ENCODE assay signal across 1 cellular context in genomic region chr12:110533607-110534006, GRCh38.
TF ChIP-seq lines count a peak whose summit lies in the region.

No MANE protein-coding gene starts in this region.

TF ChIP-seq in HepG2, 621 proteins besides CTCF, POLR2A, EP300 and RAD21:
- TF ChIP-seq FOXK2 (IDR thresholded peaks at IDR 0.05): 0 out of 2 replicates have a peak, but pooled peaks have one; percentile 29
- no peak for TF ChIP-seq ZNF629 (CRISPR knock-in tag; conservative IDR thresholded peaks at IDR 0.05)
- 0 out of 2 replicates have a peak, but pooled peaks have one; percentile 33 for TF ChIP-seq ARID3A (IDR thresholded peaks at IDR 0.05; ENCODE audit: low read depth, low read length)
- TF ChIP-seq FOXA3 (CRISPR knock-in tag; IDR thresholded peaks at IDR 0.05): peak; percentile 87
- TF ChIP-seq ZNF326 (CRISPR knock-in tag; IDR thresholded peaks at IDR 0.05; ENCODE audit: borderline replicate concordance): no peak
- TF ChIP-seq ZNF143 (CRISPR knock-in tag; IDR thresholded peaks at IDR 0.05): 0 out of 2 replicates have a peak, but pooled peaks have one; percentile 15
- 0 out of 2 replicates have a peak, but pooled peaks have one; percentile 16 for TF ChIP-seq GATAD2A (CRISPR knock-in tag; IDR thresholded peaks at IDR 0.05)
- no peak for TF ChIP-seq ZBTB33 (CRISPR knock-in tag; IDR thresholded peaks at IDR 0.05)
- TF ChIP-seq FOXP1 (IDR thresholded peaks at IDR 0.05): no peak
- TF ChIP-seq FOXP1 (CRISPR knock-in tag; IDR thresholded peaks at IDR 0.05): 0 out of 2 replicates have a peak, but pooled peaks have one; percentile 11
- peak; percentile 38; the same call in 1 of the 2 replicates for TF ChIP-seq HNF4G (IDR thresholded peaks at IDR 0.05; ENCODE audit: borderline replicate concordance, low read depth, low read length)
- TF ChIP-seq HNF4G (CRISPR knock-in tag; IDR thresholded peaks at IDR 0.05; ENCODE audit: borderline replicate concordance, low read depth): no peak
- no peak for TF ChIP-seq ZFP37 (CRISPR knock-in tag; IDR thresholded peaks at IDR 0.05; ENCODE audit: borderline replicate concordance)
- TF ChIP-seq HOMEZ (CRISPR knock-in tag; IDR thresholded peaks at IDR 0.05; ENCODE audit: low read depth): peak; percentile 63; the same call in 1 of the 2 replicates
- TF ChIP-seq ONECUT2 (CRISPR knock-in tag; IDR thresholded peaks at IDR 0.05): no peak
- TF ChIP-seq PAXIP1 (CRISPR knock-in tag; conservative IDR thresholded peaks at IDR 0.05): peak; percentile 53; the same call in 1 of the 2 replicates
- TF ChIP-seq ZNF644 (CRISPR knock-in tag; IDR thresholded peaks at IDR 0.05; ENCODE audit: low read depth): 0 out of 2 replicates have a peak, but pooled peaks have one; percentile 42
- peak; percentile 34 for TF ChIP-seq TEAD3 (CRISPR knock-in tag; optimal IDR thresholded peaks at IDR 0.05; ENCODE audit: borderline replicate concordance)
- peak; percentile 28; the same call in 1 of the 2 replicates for TF ChIP-seq RARA (CRISPR knock-in tag; IDR thresholded peaks at IDR 0.05)
- 0 out of 2 replicates have a peak, but pooled peaks have one; percentile 12 for TF ChIP-seq MAFF (IDR thresholded peaks at IDR 0.05; ENCODE audit: low read depth, low read length)
- peak; percentile 65; the same call in 1 of the 2 replicates for TF ChIP-seq AHDC1 (CRISPR knock-in tag; IDR thresholded peaks at IDR 0.05; ENCODE audit: borderline replicate concordance)
- peak; percentile 50; the same call in 1 of the 2 replicates for TF ChIP-seq ARID5B (CRISPR knock-in tag; IDR thresholded peaks at IDR 0.05)
- TF ChIP-seq RBM22 (optimal IDR thresholded peaks at IDR 0.05; ENCODE audit: low read length): peak; percentile 62
- no peak for TF ChIP-seq NCOA2 (CRISPR knock-in tag; IDR thresholded peaks at IDR 0.05)
- TF ChIP-seq HDAC1 (CRISPR knock-in tag; IDR thresholded peaks at IDR 0.05): peak; percentile 24; the same call in 1 of the 2 replicates
- TF ChIP-seq SAP130 (CRISPR knock-in tag; IDR thresholded peaks at IDR 0.05; ENCODE audit: low read depth): 0 out of 2 replicates have a peak, but pooled peaks have one; percentile 37
- peak; percentile 41; the same call in 1 of the 2 replicates for TF ChIP-seq FOXK1 (CRISPR knock-in tag; IDR thresholded peaks at IDR 0.05; ENCODE audit: borderline replicate concordance, low read depth)
- TF ChIP-seq HCFC1 (IDR thresholded peaks at IDR 0.05; ENCODE audit: low read depth, low read length): no peak
- no peak for TF ChIP-seq FOXA1 (IDR thresholded peaks at IDR 0.05)
- peak; percentile 63 for TF ChIP-seq FOXA1 (CRISPR knock-in tag; IDR thresholded peaks at IDR 0.05)
- TF ChIP-seq HNF4A (CRISPR knock-in tag; IDR thresholded peaks at IDR 0.05): peak; percentile 57
